In genomic region chr17:14308965-14309879, GRCh38 we compare ENCODE assay signal across 8 cellular contexts. TPM values are rescaled to one million over a fixed set of nuclear protein-coding genes. Genes with fewer than 3 reads are reported as not detected.
DNase-seq lines count a peak whose midpoint lies in the region; ATAC-seq and TF ChIP-seq lines count a peak whose summit lies in the region.

No MANE protein-coding gene starts in this region.

- CTCF ChIA-PET in Caco-2 (lab: Charles Lee): no interaction called here

- H3K36me3 Mint-ChIP-seq in Caco-2 (ENCODE audit: insufficient read depth, unreplicated experiment): no peaks in the 10 kb centered on the region
- H3K36me3 Mint-ChIP-seq in activated T-cell treated with anti-CD3 and anti-CD28 coated beads, Interleukin-2, amount 50 U/mL, for 4 hours (ENCODE audit: insufficient read depth): peaks cover 9% of the 10 kb centered on the region

- H3K4me1 ChIP-seq in Caco-2: no peaks in the 10 kb centered on the region
- no peaks in the 10 kb centered on the region for H3K4me1 ChIP-seq in mucosa of descending colon (ENCODE audit: low read depth)

- H3K9me3 ChIP-seq in Caco-2 (no peaks in the 10 kb centered on the region), mucosa of descending colon (no peaks in the 10 kb centered on the region)

- no peaks in the 10 kb centered on the region for H3K9me3 Mint-ChIP-seq in Caco-2 (ENCODE audit: unreplicated experiment)
- no peaks in the 10 kb centered on the region for H3K9me3 Mint-ChIP-seq in activated T-cell treated with anti-CD3 and anti-CD28 coated beads, Interleukin-2, amount 50 U/mL, for 4 hours

- no peaks in the 10 kb centered on the region for H3K4me1 Mint-ChIP-seq in Caco-2 (ENCODE audit: low read depth, unreplicated experiment)
- H3K4me1 Mint-ChIP-seq in activated T-cell treated with anti-CD3 and anti-CD28 coated beads, Interleukin-2, amount 50 U/mL, for 4 hours (ENCODE audit: low read depth): peaks cover 66% of the 10 kb centered on the region

- TF ChIP-seq POLR2A in erythroblast (IDR thresholded peaks at IDR 0.05; ENCODE audit: low read length): no peak

- BruUV-seq in Caco-2 (replicated peaks; lab: Mats Ljungman, UMichigan): no TSS peak

- intact Hi-C loops in Caco-2 (cut with micrococcal nuclease; ENCODE audit: unreplicated experiment): loop anchor here (10.0 kb wide), 1 partner anchor 66 kb away; no protein-coding TSS in a partner anchor
- intact Hi-C loops in mucosa of descending colon (cut with DNase I, micrococcal nuclease): loop anchor here in 1 of 2 donors (10.0 kb wide), 1 partner anchor 974 kb away; no protein-coding TSS in a partner anchor

- H3K4me3 ChIP-seq in Caco-2 (ENCODE audit: low read depth, low read length) (no peak overlapping the region), mucosa of descending colon (no peak overlapping the region)

- no peak overlapping the region for H3K27ac Mint-ChIP-seq in Caco-2 (ENCODE audit: unreplicated experiment)

- TF ChIP-seq CTCF in Caco-2 (IDR thresholded peaks at IDR 0.05; ENCODE audit: insufficient read depth in 1 of 2, low read depth in 1 of 2, low read length in 1 of 2, severe bottlenecking in 1 of 2, unreplicated experiment in 1 of 2) (no peak), mucosa of descending colon (IDR thresholded peaks at IDR 0.05) (no peak)

- H3K27me3 Mint-ChIP-seq in Caco-2 (ENCODE audit: insufficient read depth, unreplicated experiment): no peaks in the 10 kb centered on the region
- H3K27me3 Mint-ChIP-seq in activated T-cell treated with anti-CD3 and anti-CD28 coated beads, Interleukin-2, amount 50 U/mL, for 4 hours (ENCODE audit: low read depth): no peaks in the 10 kb centered on the region

- H3K4me3 Mint-ChIP-seq in Caco-2 (ENCODE audit: unreplicated experiment): peak overlapping the region; percentile 27
- peak overlapping the region; percentile 79 for H3K4me3 Mint-ChIP-seq in activated T-cell treated with anti-CD3 and anti-CD28 coated beads, Interleukin-2, amount 50 U/mL, for 4 hours

- DNase-seq in Caco-2 (peak in 1 of 2 experiments; percentile 40), NCI-H82 treated with DMSO at 0.1 percent for 48 hours (lab: John Stamatoyannopoulos, UW; ENCODE audit: unreplicated experiment) (peak; percentile 94), erythroblast (lab: John Stamatoyannopoulos, UW) (peak; percentile 81 to 88), mucosa of descending colon (peak; percentile 86 to 89 (median 88)), NCI-H2107 (lab: John Stamatoyannopoulos, UW) (no peak)
- DNase-seq in activated T-cell treated with anti-CD3 and anti-CD28 coated beads, Interleukin-2, amount 50 U/mL, for 4 hours: peak; percentile 91
- DNase-seq in stimulated activated CD8-positive, alpha-beta memory T cell treated with anti-CD3 and anti-CD28 coated beads, Interleukin-15, amount 100 ng/mL, for 24 hours (ENCODE audit: low read depth): peak; percentile 81

- ATAC-seq in HG02852 (IDR thresholded peaks at IDR 0.05; ENCODE audit: unreplicated experiment) (peak; percentile 95), mucosa of descending colon (peak; percentile 98)
- peak; percentile 98 for ATAC-seq in activated T-cell treated with anti-CD3 and anti-CD28 coated beads, Interleukin-2, amount 50 U/mL, for 4 hours

- no peaks in the 10 kb centered on the region for H3K36me3 ChIP-seq in Caco-2 (ENCODE audit: control insufficient read depth, insufficient read depth, low read length)
- H3K36me3 ChIP-seq in mucosa of descending colon (ENCODE audit: low read depth): no peaks in the 10 kb centered on the region

- POLR2A ChIA-PET in Caco-2 (lab: Charles Lee): no interaction called here

- H3K27me3 ChIP-seq in Caco-2 (replicated peaks; ENCODE audit: control insufficient read depth, insufficient read depth, low read length): no peaks in the 10 kb centered on the region

RNA-seq across cellular contexts. Expression of gene HS3ST3B1, which starts 8.3 kb away (rescaled TPM):
- total RNA-seq in Caco-2 (2022): 1.8 and 1.9 TPM in 2 replicates
- 10 to 100 TPM; 12.3 to 17.1 (median 13.5) TPM for total RNA-seq in activated T-cell treated with anti-CD3 and anti-CD28 coated beads, Interleukin-2, amount 50 U/mL, for 4 hours
- total RNA-seq in mucosa of descending colon: 1 to 10 TPM; 1.4 to 1.6 (median 1.5) TPM
